Comparison of ENCODE assay signal across 8 cellular contexts in the genomic region with DNA sequence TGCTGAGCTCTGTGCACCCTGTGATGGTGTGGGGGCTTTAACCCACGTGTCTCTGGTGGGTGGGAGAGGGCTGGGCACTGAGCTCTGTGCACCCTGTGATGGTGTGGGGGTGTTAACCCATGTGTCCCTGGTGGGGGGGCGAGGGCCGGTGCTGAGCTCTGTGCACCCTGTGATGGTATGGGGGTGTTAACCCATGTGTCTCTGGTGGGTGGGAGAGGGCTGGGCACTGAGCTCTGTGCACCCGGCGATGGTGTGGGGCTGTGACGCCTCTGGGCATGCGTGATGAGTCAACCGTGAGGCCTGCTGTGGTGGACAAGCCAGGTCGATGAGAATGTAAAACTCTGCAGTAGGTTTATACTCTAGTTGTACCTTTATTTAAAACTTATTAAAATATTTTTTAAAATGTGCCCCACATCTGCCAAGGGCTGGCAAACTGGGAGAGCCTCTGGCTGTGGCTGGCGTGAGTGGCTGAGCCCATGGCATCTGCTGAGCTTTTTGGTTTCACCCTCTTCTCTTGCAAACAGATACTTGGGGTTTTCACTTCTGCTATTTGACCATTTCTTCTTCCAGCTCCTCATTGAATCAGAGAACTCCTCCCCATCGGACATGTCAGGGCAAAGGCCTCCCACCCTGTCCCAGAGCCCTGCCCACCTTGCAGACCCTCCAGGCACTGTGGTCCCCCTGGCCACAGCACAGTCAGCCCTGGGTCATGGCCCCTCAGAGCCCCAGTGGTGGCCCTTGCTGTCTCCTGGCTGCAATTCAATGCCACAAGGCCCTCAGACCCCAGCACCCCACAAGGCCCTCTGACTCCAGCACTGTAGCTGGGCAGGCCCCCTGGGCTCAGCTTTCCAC. TPM values are rescaled to one million over a fixed set of nuclear protein-coding genes. Genes with fewer than 3 reads are reported as not detected.
DNase-seq lines count a peak whose midpoint lies in the region; ATAC-seq and TF ChIP-seq lines count a peak whose summit lies in the region.

No MANE protein-coding gene starts in this region.

- no peak for TF ChIP-seq CTCF in RWPE2 (IDR thresholded peaks at IDR 0.05; ENCODE audit: poor library complexity, severe bottlenecking)
- no peak for TF ChIP-seq CTCF in stomach (IDR thresholded peaks at IDR 0.05)

- intact Hi-C loops in stomach (cut with DNase I; ENCODE audit: low total_unique reads), result no loop called here

- H3K4me1 Mint-ChIP-seq in stimulated activated naive CD8-positive, alpha-beta T cell treated with anti-CD3 and anti-CD28 coated beads, Interleukin-15, amount 100 ng/mL, for 72 hours, result peaks cover 50% of the 10 kb centered on the region

- no peak for TF ChIP-seq POLR2A in stomach (IDR thresholded peaks at IDR 0.05)

- H3K4me1 ChIP-seq in RWPE2 (ENCODE audit: insufficient read depth, poor library complexity, severe bottlenecking) (peaks cover 8% of the 10 kb centered on the region), stomach (no peaks in the 10 kb centered on the region)

- H3K4me3 ChIP-seq in RWPE2 (ENCODE audit: severe bottlenecking) (no peak overlapping the region), stomach (no peak overlapping the region)

- peaks cover 7 to 9% of the 10 kb centered on the region in 2 donors for H3K9me3 Mint-ChIP-seq in stimulated activated naive CD8-positive, alpha-beta T cell treated with anti-CD3 and anti-CD28 coated beads, Interleukin-15, amount 100 ng/mL, for 72 hours

- H3K4me3 Mint-ChIP-seq in stimulated activated naive CD8-positive, alpha-beta T cell treated with anti-CD3 and anti-CD28 coated beads, Interleukin-15, amount 100 ng/mL, for 72 hours, result no peak overlapping the region

- H3K27me3 ChIP-seq in RWPE2 (ENCODE audit: insufficient read depth, poor library complexity, severe bottlenecking) (no peaks in the 10 kb centered on the region), stomach (peaks cover 0 to 8% (median 0%) of the 10 kb centered on the region in 3 donors)

- H3K9me3 ChIP-seq in RWPE2 (ENCODE audit: severe bottlenecking) (no peaks in the 10 kb centered on the region), stomach (no peaks in the 10 kb centered on the region)

- peak overlapping the region; percentile 31 to 71 for H3K27ac Mint-ChIP-seq in stimulated activated naive CD8-positive, alpha-beta T cell treated with anti-CD3 and anti-CD28 coated beads, Interleukin-15, amount 100 ng/mL, for 72 hours

- H3K36me3 ChIP-seq in RWPE2 (ENCODE audit: low read depth), result no peaks in the 10 kb centered on the region
- no peaks in the 10 kb centered on the region for H3K36me3 ChIP-seq in stomach

- TF ChIP-seq EP300 in stomach (IDR thresholded peaks at IDR 0.05), result no peak

- H3K27me3 Mint-ChIP-seq in stimulated activated naive CD8-positive, alpha-beta T cell treated with anti-CD3 and anti-CD28 coated beads, Interleukin-15, amount 100 ng/mL, for 72 hours, result no peaks in the 10 kb centered on the region

- no peak for ATAC-seq in stimulated activated naive CD8-positive, alpha-beta T cell treated with anti-CD3 and anti-CD28 coated beads, Interleukin-15, amount 100 ng/mL, for 72 hours
- no peak for ATAC-seq in stimulated activated naive CD8-positive, alpha-beta T cell treated with anti-CD3 and anti-CD28 coated beads, Interleukin-15, Interleukin-2, amounts not matched to agents 100 U/mL and 50 U/mL, for 24 hours
- ATAC-seq in HG02970 (IDR thresholded peaks at IDR 0.05; ENCODE audit: low FRiP score, unreplicated experiment) (peak; percentile 54), RWPE2 (ENCODE audit: low read depth) (peak; percentile 87), esophagus mucosa (no peak)

- H3K27ac ChIP-seq in RWPE2 (ENCODE audit: poor library complexity, severe bottlenecking) (peak overlapping the region; percentile 45), stomach (no peak overlapping the region)

- WGBS in stomach, 5 donors, result 68 to 88% (median 83%) methylated on average over 8 to 11 of the region's 11 CpGs

- peak in 1 of 2 donors; percentile 8 for DNase-seq in stimulated activated naive CD8-positive, alpha-beta T cell treated with anti-CD3 and anti-CD28 coated beads, Interleukin-15, amount 100 ng/mL, for 72 hours
- DNase-seq in stimulated activated naive CD8-positive, alpha-beta T cell treated with anti-CD3 and anti-CD28 coated beads, Interleukin-15, Interleukin-2, amounts not matched to agents 100 U/mL and 50 U/mL, for 24 hours, result no peak
- no peak for DNase-seq in RWPE2 (ENCODE audit: low spot score)
- DNase-seq in DMS153 (lab: John Stamatoyannopoulos, UW), result no peak
- no peak for DNase-seq in stomach
- no peak for DNase-seq in DMS79 (lab: John Stamatoyannopoulos, UW)

RNA-seq across cellular contexts. Expression of a gene that starts 18.5 kb away (rescaled TPM):
- total RNA-seq in stomach (100 to 1,000 TPM in 1 of 5 donors, 10 to 100 TPM in 4; 52.7 to 133 (median 77.7) TPM), esophagus mucosa (37.4 TPM)
- 10 to 100 TPM; 29.9 to 38.8 (median 33.6) TPM for polyA plus RNA-seq in stomach

Comparison
In these comparisons a context has a peak if more than half of its experiments do, and no peak if none do; other contexts are left out.
1. ATAC-seq: peak in HG02970 (single experiment) and RWPE2 (single experiment); none in stimulated activated naive CD8-positive, alpha-beta T cell treated with anti-CD3 and anti-CD28 coated beads, Interleukin-15, amount 100 ng/mL, for 72 hours (single experiment), stimulated activated naive CD8-positive, alpha-beta T cell treated with anti-CD3 and anti-CD28 coated beads, Interleukin-15, Interleukin-2, amounts not matched to agents 100 U/mL and 50 U/mL, for 24 hours (single experiment) and esophagus mucosa (single experiment).